In genomic region chr1:205793959-205794730, GRCh38 we compare ENCODE assay signal across 1 cellular context.
TF ChIP-seq lines count a peak whose summit lies in the region.

No MANE protein-coding gene starts in this region.

TF ChIP-seq in GM12878, 131 proteins besides CTCF, POLR2A, EP300 and RAD21:
- 0 out of 3 replicates have a peak, but pooled peaks have one; percentile 34 for TF ChIP-seq POU2F2 (IDR thresholded peaks at IDR 0.05; ENCODE audit: borderline replicate concordance, low read depth, low read length)
- no peak for TF ChIP-seq MYB (IDR thresholded peaks at IDR 0.05; ENCODE audit: borderline replicate concordance, low read depth, low read length)
- TF ChIP-seq MLLT1 (IDR thresholded peaks at IDR 0.05) = no peak
- TF ChIP-seq RBBP5 (conservative IDR thresholded peaks at IDR 0.05) = no peak
- no peak for TF ChIP-seq USF2 (IDR thresholded peaks at IDR 0.05; ENCODE audit: borderline replicate concordance, low read depth, low read length)
- TF ChIP-seq HSF1 (IDR thresholded peaks at IDR 0.05; ENCODE audit: low read depth, low read length) = no peak
- no peak for TF ChIP-seq IKZF2 (IDR thresholded peaks at IDR 0.05)
- TF ChIP-seq MEF2B (IDR thresholded peaks at IDR 0.05; ENCODE audit: partially characterized antibody, poor library complexity, severe bottlenecking) = no peak
